Comparison of ENCODE assay signal across 7 cellular contexts in genomic region chr9:20085842-20086241, GRCh38.
"Had no signal": no experiment of that assay in that cellular context is flagged by ENCODE, and none has a peak within 500 bp of the region (broad histone marks: within the 10 kb centered on the region; RNA-seq: fewer than 3 reads in every experiment).

No MANE protein-coding gene starts in this region.

- H3K4me2 ChIP-seq: GM23338 had no signal

- DNase-seq: H9, HCEC 1CT had no signal

- FAIRE-seq: H1, H54, HepG2 had no signal

- H3K27ac ChIP-seq: HL-60 had no signal

- H2AFZ ChIP-seq: GM23338 had no signal

- H3K4me3 ChIP-seq: GM23338 had no signal

- ATAC-seq: GM23338, HepG2 had no signal
